11 cellular contexts compared by ENCODE assay signal in genomic region chr3:42501321-42501680, GRCh38. TPM values are rescaled to one million over a fixed set of nuclear protein-coding genes. Genes with fewer than 3 reads are reported as not detected.
A peak's percentile ranks its signal among the peaks of the same experiment; 100 is the strongest.
DNase-seq lines count a peak whose midpoint lies in the region; ATAC-seq and TF ChIP-seq lines count a peak whose summit lies in the region.
"Had no signal": no experiment of that assay in that cellular context is flagged by ENCODE, and none has a peak within 500 bp of the region (broad histone marks: within the 10 kb centered on the region; RNA-seq: fewer than 3 reads in every experiment).

No MANE protein-coding gene starts in this region.

- H3K36me3 ChIP-seq in GM23338 (ENCODE audit: insufficient read depth) (no peaks in the 10 kb centered on the region), SU-DHL-6 (ENCODE audit: low read length) (no peaks in the 10 kb centered on the region), esophagus squamous epithelium (no peaks in the 10 kb centered on the region)
- H3K36me3 ChIP-seq: HAP-1 had no signal

- H3K79me2 ChIP-seq in GM23338 (replicated peaks; ENCODE audit: insufficient read depth) (no peaks in the 10 kb centered on the region), SU-DHL-6 (ENCODE audit: insufficient read depth, low read length) (no peaks in the 10 kb centered on the region)

- no peak for TF ChIP-seq CTCF in GM23338 (conservative IDR thresholded peaks at IDR 0.05; ENCODE audit: low read depth in 2 of 2)
- TF ChIP-seq CTCF in SU-DHL-6 (IDR thresholded peaks at IDR 0.05; ENCODE audit: insufficient read depth, low read length, poor library complexity, severe bottlenecking), result no peak
- TF ChIP-seq CTCF in esophagus squamous epithelium (IDR thresholded peaks at IDR 0.05), result no peak

- H3K27me3 ChIP-seq in GM23338 (ENCODE audit: insufficient read depth), result peaks cover 55% of the 10 kb centered on the region
- no peaks in the 10 kb centered on the region for H3K27me3 ChIP-seq in SU-DHL-6 (ENCODE audit: low read length)
- peaks cover 0 to 58% (median 0%) of the 10 kb centered on the region in 4 donors for H3K27me3 ChIP-seq in esophagus squamous epithelium

- H3K4me1 ChIP-seq in GM23338 (ENCODE audit: insufficient read depth), result peaks cover 6% of the 10 kb centered on the region; the same call in 1 of the 2 replicates
- peaks cover 13 to 36% (median 20%) of the 10 kb centered on the region in 3 donors for H3K4me1 ChIP-seq in esophagus squamous epithelium

- no peak for TF ChIP-seq POLR2A in esophagus squamous epithelium (IDR thresholded peaks at IDR 0.05)

- H3K4me3 ChIP-seq in GM23338, result peak overlapping the region; percentile 96
- H3K4me3 ChIP-seq in SU-DHL-6 (ENCODE audit: insufficient read depth, low read length, poor library complexity, severe bottlenecking), result no peak overlapping the region
- peak overlapping the region; percentile 49 to 73 (median 60) for H3K4me3 ChIP-seq in esophagus squamous epithelium

- WGBS in esophagus squamous epithelium, 2 donors, result 17 to 26% methylated on average over 7 to 10 of the region's 27 CpGs

- H3F3A ChIP-seq in GM23338 (replicated peaks; ENCODE audit: low read depth) (no peaks in the 10 kb centered on the region), SU-DHL-6 (ENCODE audit: insufficient read depth) (no peaks in the 10 kb centered on the region)

- peak overlapping the region; percentile 100 for H3K4me2 ChIP-seq in GM23338
- H3K4me2 ChIP-seq in SU-DHL-6 (ENCODE audit: low read depth, low read length, poor library complexity, severe bottlenecking), result peak overlapping the region; percentile 54

- peaks cover 42% of the 10 kb centered on the region for H3K27me3 Mint-ChIP-seq in GM23338 (ENCODE audit: insufficient read depth, low read depth, poor library complexity)

- no peaks in the 10 kb centered on the region; the same call in 2 of the 3 replicates for H3K36me3 Mint-ChIP-seq in GM23338 (ENCODE audit: low read depth)

- H3K9me3 ChIP-seq in SU-DHL-6 (ENCODE audit: insufficient read depth, low read length) (no peaks in the 10 kb centered on the region), esophagus squamous epithelium (no peaks in the 10 kb centered on the region)
- H3K9me3 ChIP-seq: HAP-1 had no signal

- H3K4me1 Mint-ChIP-seq in GM23338, result peaks cover 37% of the 10 kb centered on the region

- ATAC-seq in GM23338, result peak; percentile 46
- no peak for ATAC-seq in left lobe of liver
- no peak for ATAC-seq in HG02870 (IDR thresholded peaks at IDR 0.05; ENCODE audit: unreplicated experiment)

- no peaks in the 10 kb centered on the region for H3K9me2 ChIP-seq in GM23338 (ENCODE audit: insufficient read depth)
- no peaks in the 10 kb centered on the region for H3K9me2 ChIP-seq in SU-DHL-6 (replicated peaks; ENCODE audit: insufficient read depth, low read length)

- H2AFZ ChIP-seq in GM23338 (peak overlapping the region; percentile 100), SU-DHL-6 (ENCODE audit: low read depth, low read length, severe bottlenecking) (no peak overlapping the region)

- no peak overlapping the region for H3K27ac Mint-ChIP-seq in GM23338

- H3K9ac ChIP-seq in SU-DHL-6 (ENCODE audit: low read length), result no peak overlapping the region

- DNase-seq in GM23338 (ENCODE audit: low spot score) (peak; percentile 73), esophagus squamous epithelium (lab: John Stamatoyannopoulos, UW) (no peak), retina (peak; percentile 69), SHP77 (lab: John Stamatoyannopoulos, UW) (no peak), left lobe of liver (ENCODE audit: low spot score) (no peak), cerebellar nuclear complex (lab: John Stamatoyannopoulos, UW) (no peak)

- H3K27ac ChIP-seq in GM23338 (ENCODE audit: low read depth) (no peak overlapping the region), SU-DHL-6 (ENCODE audit: low read depth, low read length) (no peak overlapping the region), esophagus squamous epithelium (no peak overlapping the region)
- H3K27ac ChIP-seq: SK-N-MC had no signal

- H3K9me3 Mint-ChIP-seq in GM23338, result peaks cover 3% of the 10 kb centered on the region; the same call in 1 of the 3 replicates

- intact Hi-C loops in esophagus squamous epithelium (cut with DNase I), result loop anchor here (5.0 kb wide), 1 partner anchor 41 kb away; no protein-coding TSS in a partner anchor

- H4K20me1 ChIP-seq in GM23338 (replicated peaks; ENCODE audit: insufficient read depth) (no peaks in the 10 kb centered on the region), SU-DHL-6 (ENCODE audit: low read depth, low read length) (no peaks in the 10 kb centered on the region)

- peak overlapping the region; percentile 88 for H3K4me3 Mint-ChIP-seq in GM23338

TF ChIP-seq in GM23338, 12 proteins besides CTCF, POLR2A, EP300 and RAD21:
- TF ChIP-seq NANOG (IDR thresholded peaks at IDR 0.05; ENCODE audit: borderline replicate concordance) (no peak), JUNB (IDR thresholded peaks at IDR 0.05; ENCODE audit: unreplicated experiment) (no peak), EZH2phosphoT487 (IDR thresholded peaks at IDR 0.05; ENCODE audit: unreplicated experiment) (no peak), ZNF331 (CRISPR knock-in tag; IDR thresholded peaks at IDR 0.05; ENCODE audit: low read depth) (no peak), ZNF114 (CRISPR knock-in tag; IDR thresholded peaks at IDR 0.05) (no peak)

RNA-seq across cellular contexts. Expression of gene VIPR1, which starts 1.1 kb away (rescaled TPM):
- total RNA-seq in GM23338 (2014; rRNA removed; shearing (Covaris generic)), result 13.9 and 19.3 TPM in 2 replicates
- 4.9 and 6.3 TPM in 2 replicates for polyA plus RNA-seq in GM23338 (2016; fragmentation: Nextera tagmentation; extraction: Ambion mirVana)
- total RNA-seq in esophagus squamous epithelium (10 to 100 TPM in 1 of 4 donors, 1 to 10 TPM in 3; 3.6 to 15.4 (median 8.6) TPM), left lobe of liver (27.0 TPM)
- total RNA-seq: fibroblast of villous mesenchyme had no signal

Comparison
In these comparisons a context has a peak if more than half of its experiments do, and no peak if none do; other contexts are left out.
1. DNase-seq: peak in GM23338 (single experiment) and retina (single experiment); none in esophagus squamous epithelium (single experiment), SHP77 (0 of 2), left lobe of liver (single experiment) and cerebellar nuclear complex (0 of 2).